8 cellular contexts compared by ENCODE assay signal in the genomic region with DNA sequence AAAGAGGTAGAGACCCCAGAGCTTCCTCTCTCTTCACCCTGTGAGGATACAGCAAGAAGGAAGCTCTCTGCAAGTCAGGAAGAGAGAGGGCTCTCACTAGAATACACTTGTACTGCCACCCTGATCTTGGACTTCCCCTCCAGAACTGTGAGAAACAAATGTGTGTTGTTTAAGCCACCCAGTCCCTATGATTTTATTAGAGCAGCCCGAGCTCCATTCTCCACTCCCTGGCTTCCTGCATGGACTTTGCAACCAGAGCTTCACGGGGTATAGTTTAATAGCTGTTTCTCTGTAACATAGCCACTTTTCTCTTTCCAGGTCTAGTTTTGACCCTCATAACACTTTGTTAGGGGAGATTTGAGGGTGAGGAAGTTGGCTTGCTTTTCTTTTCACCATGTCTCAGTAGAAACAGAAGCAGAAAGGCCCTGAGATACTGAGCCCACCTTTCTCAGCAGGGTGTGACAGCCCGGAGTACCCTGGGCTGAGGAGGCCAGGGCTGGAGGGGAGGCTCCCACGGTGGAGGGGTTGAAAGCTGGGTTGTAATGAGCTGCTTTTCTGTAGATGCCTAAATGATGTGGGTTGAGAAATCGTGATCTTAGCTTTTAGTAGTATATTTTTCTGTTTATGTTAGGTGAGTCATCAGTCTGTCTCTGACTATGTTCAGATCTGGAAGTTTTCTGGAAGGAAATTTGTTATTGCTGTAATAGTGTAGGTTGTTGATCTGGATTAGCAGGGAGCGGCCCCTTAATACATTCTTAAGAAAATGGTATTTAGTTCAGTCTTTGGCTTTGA.
DNase-seq lines count a peak whose midpoint lies in the region; ATAC-seq and TF ChIP-seq lines count a peak whose summit lies in the region.

No MANE protein-coding gene starts in this region.

- peak; percentile 58 for ATAC-seq in GM19025 (IDR thresholded peaks at IDR 0.05; ENCODE audit: low read depth, unreplicated experiment)

- no peak overlapping the region for H3K27ac ChIP-seq in thyroid gland

- WGBS in thyroid gland, 2 donors: 74 to 86% methylated on average over 6 of the region's 6 CpGs

- H3K4me3 ChIP-seq in fibroblast of pulmonary artery (replicated peaks; ENCODE audit: low read depth, low read length) (no peak overlapping the region), skeletal muscle satellite cell (ENCODE audit: low read length) (peak overlapping the region; percentile 49), thyroid gland (replicated peaks in 1 of 3) (no peak overlapping the region)

- H3K4me1 ChIP-seq in skeletal muscle satellite cell (ENCODE audit: control insufficient read depth, insufficient read depth, low read length) (peaks cover 66% of the 10 kb centered on the region), thyroid gland (peaks cover 0 to 16% of the 10 kb centered on the region in 2 donors)

- intact Hi-C loops in thyroid gland (cut with DNase I): no loop called here

- no peaks in the 10 kb centered on the region for H3K9me3 ChIP-seq in skeletal muscle satellite cell (replicated peaks; ENCODE audit: low read length)
- no peaks in the 10 kb centered on the region for H3K9me3 ChIP-seq in thyroid gland

- H3K9ac ChIP-seq in skeletal muscle satellite cell (ENCODE audit: low read depth, low read length): peak overlapping the region; percentile 81

- no peak for TF ChIP-seq POLR2A in thyroid gland (IDR thresholded peaks at IDR 0.05)

- H3K27me3 ChIP-seq in skeletal muscle satellite cell (ENCODE audit: control insufficient read depth, insufficient read depth, low read length): no peaks in the 10 kb centered on the region
- H3K27me3 ChIP-seq in thyroid gland: no peaks in the 10 kb centered on the region

- H3K4me2 ChIP-seq in skeletal muscle satellite cell (ENCODE audit: low read length): peak overlapping the region; percentile 74

- DNase-seq in RPMI7951 (ENCODE audit: low read depth) (peak; percentile 60), fibroblast of pulmonary artery (ENCODE audit: low read depth) (peak; percentile 89), DMS53 (lab: John Stamatoyannopoulos, UW) (no peak), islet precursor cell (no peak), NCI-H1436 (lab: John Stamatoyannopoulos, UW) (no peak), thyroid gland (no peak)

- peaks cover 2% of the 10 kb centered on the region for H3K36me3 ChIP-seq in skeletal muscle satellite cell (ENCODE audit: insufficient read depth, low read length)
- peaks cover 0 to 3% of the 10 kb centered on the region in 2 donors for H3K36me3 ChIP-seq in thyroid gland

- TF ChIP-seq CTCF in fibroblast of pulmonary artery (IDR thresholded peaks at IDR 0.05; ENCODE audit: low read length, missing control alignments) (no peak), thyroid gland (IDR thresholded peaks at IDR 0.05) (no peak)

Comparison
In these comparisons a context has a peak if more than half of its experiments do, and no peak if none do; other contexts are left out.
1. DNase-seq: peak in RPMI7951 (single experiment) and fibroblast of pulmonary artery (single experiment); none in DMS53 (single experiment), islet precursor cell (single experiment), NCI-H1436 (single experiment) and thyroid gland (0 of 2).